ENCODE assay signal across 20 cellular contexts in the genomic region with DNA sequence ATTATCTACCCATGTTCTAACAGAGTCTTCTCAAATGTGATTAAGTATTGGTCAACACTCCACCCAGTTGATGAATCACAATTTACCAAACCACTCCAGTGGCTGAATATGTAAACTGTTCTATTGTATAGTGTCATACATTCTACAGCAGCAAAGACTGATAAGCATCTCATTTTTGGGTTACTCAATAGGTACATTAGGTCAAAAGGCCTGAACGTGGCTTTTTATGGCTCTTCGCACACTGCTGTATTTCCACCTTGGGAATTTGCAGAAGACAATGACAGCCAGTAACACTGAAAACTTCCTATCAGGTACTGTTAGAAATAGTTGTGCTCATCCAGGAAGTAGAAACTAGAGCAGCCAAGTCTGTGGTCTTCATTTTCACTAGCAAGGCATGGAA.
A peak's percentile ranks its signal among the peaks of the same experiment; 100 is the strongest.
DNase-seq lines count a peak whose midpoint lies in the region; ATAC-seq and TF ChIP-seq lines count a peak whose summit lies in the region.
"Had no signal": no experiment of that assay in that cellular context is flagged by ENCODE, and none has a peak within 500 bp of the region (broad histone marks: within the 10 kb centered on the region; RNA-seq: fewer than 3 reads in every experiment).

No MANE protein-coding gene starts in this region.

- no peak overlapping the region for H2AK5ac ChIP-seq in trophoblast cell (ENCODE audit: low read length)

- H3K27me3 Mint-ChIP-seq in WTC11 (ENCODE audit: low read depth): no peaks in the 10 kb centered on the region

- no peaks in the 10 kb centered on the region for H4K20me1 ChIP-seq in GM23248 (ENCODE audit: insufficient read depth)

- 35 to 36% methylated on average over 2 of the region's 2 CpGs for WGBS in GM23248 (ENCODE audit: low coverage in 1 of 2, low lambda C conversion rate in 2 of 2, missing lambda C conversion rate in 2 of 2), 2 experiments
- no CpG with 5 or more reads among the region's 2 CpGs for WGBS in trophoblast cell (ENCODE audit: extremely low coverage, insufficient coverage, insufficient read length)
- 75% methylated on average over 2 of the region's 2 CpGs for WGBS in suprapubic skin

- H3K4ac ChIP-seq in trophoblast cell (ENCODE audit: low read depth, low read length): no peak overlapping the region

- H3K9me3 ChIP-seq in GM23248 (ENCODE audit: low read depth) (no peaks in the 10 kb centered on the region), trophoblast cell (ENCODE audit: insufficient read depth, low read depth, low read length) (no peaks in the 10 kb centered on the region), suprapubic skin (no peaks in the 10 kb centered on the region)
- H3K9me3 ChIP-seq: adrenal gland, esophagus squamous epithelium, tibial nerve had no signal

- peak overlapping the region; percentile 51 for H3K27ac ChIP-seq in GM23248
- no peak overlapping the region for H3K27ac ChIP-seq in trophoblast cell (ENCODE audit: low read depth, low read length)
- H3K27ac ChIP-seq in suprapubic skin: no peak overlapping the region
- H3K27ac ChIP-seq: adrenal gland, coronary artery, SK-N-MC, tibial nerve had no signal

- no peak overlapping the region for H3K23ac ChIP-seq in trophoblast cell (ENCODE audit: low read length)

- H3K9ac ChIP-seq in GM23248 (no peak overlapping the region), trophoblast cell (ENCODE audit: low read length) (no peak overlapping the region)

- no peak for TF ChIP-seq POLR2A in suprapubic skin (IDR thresholded peaks at IDR 0.05)

- H3K4me1 ChIP-seq in GM23248 (ENCODE audit: insufficient read depth) (peaks cover 29% of the 10 kb centered on the region), trophoblast cell (ENCODE audit: control insufficient read depth in 1 of 2, insufficient read depth in 2 of 2, low read length in 2 of 2) (peaks cover 2 to 3% of the 10 kb centered on the region in 2 experiments), suprapubic skin (peaks cover 25% of the 10 kb centered on the region)

- DNase-seq in GM23248 (peak; percentile 74), RPMI7951 (ENCODE audit: low read depth) (peak; percentile 66), fibroblast of gingiva (ENCODE audit: low read depth) (peak; percentile 20), trophoblast cell (peak; percentile 68 to 95), WTC11 (ENCODE audit: low spot score) (no peak), suprapubic skin (ENCODE audit: low spot score in 2 of 2) (no peak), NCI-H748 (lab: John Stamatoyannopoulos, UW; ENCODE audit: unreplicated experiment) (no peak), SIG-M5 treated with dmso at 0.1 percent for 504 hours (lab: John Stamatoyannopoulos, UW; ENCODE audit: unreplicated experiment) (no peak)
- DNase-seq: activated CD4-positive, alpha-beta T cell treated with anti-CD3 and anti-CD28 coated beads, Interleukin-2, amount 50 U/mL, for 48 hours; adrenal gland; AML-193; esophagus squamous epithelium; NCI-H1092; NCI-H446 treated with DMSO at 0.1 percent for 48 hours; stimulated activated CD4-positive, alpha-beta T cell treated with anti-CD3 and anti-CD28 coated beads, Interleukin-4, amount 100 ng/mL, for 24 hours had no signal

- H2AFZ ChIP-seq in GM23248 (no peak overlapping the region), trophoblast cell (ENCODE audit: insufficient read depth, low read length, poor library complexity) (no peak overlapping the region)

- no peak overlapping the region for H4K8ac ChIP-seq in trophoblast cell (ENCODE audit: low read depth, low read length)

- no peaks in the 10 kb centered on the region for H3K36me3 Mint-ChIP-seq in WTC11

- H3K79me2 ChIP-seq in GM23248 (ENCODE audit: insufficient read depth) (no peaks in the 10 kb centered on the region), trophoblast cell (ENCODE audit: control insufficient read depth, insufficient read depth, low read length, poor library complexity) (no peaks in the 10 kb centered on the region)

- in situ Hi-C loops in GM23248 (cut with MboI): no loop called here

- CTCF ChIA-PET in WTC11 (lab: Charles Lee): interaction anchor here (0.7 kb wide), 1 partner anchor 130 kb away, joined by 4 read pairs; no protein-coding TSS in a partner anchor

- no peak overlapping the region for H2BK12ac ChIP-seq in trophoblast cell (ENCODE audit: low read length)

- H2BK120ac ChIP-seq in trophoblast cell (ENCODE audit: insufficient read depth, low read length, poor library complexity): no peak overlapping the region

- no peaks in the 10 kb centered on the region for H3K9me2 ChIP-seq in GM23248 (ENCODE audit: insufficient read depth)

- no peaks in the 10 kb centered on the region for H3K79me1 ChIP-seq in trophoblast cell (ENCODE audit: low read length)

- H2BK5ac ChIP-seq in trophoblast cell (ENCODE audit: low read depth, low read length, poor library complexity): no peak overlapping the region

- TF ChIP-seq EP300 in suprapubic skin (IDR thresholded peaks at IDR 0.05): no peak

- H3K4me3 ChIP-seq in GM23248 (no peak overlapping the region), trophoblast cell (ENCODE audit: low read depth, low read length) (no peak overlapping the region), suprapubic skin (no peak overlapping the region)
- H3K4me3 ChIP-seq: adrenal gland, coronary artery, esophagus squamous epithelium, SK-N-MC, tibial nerve had no signal

- H3K4me2 ChIP-seq in GM23248 (ENCODE audit: unreplicated experiment) (peak overlapping the region; percentile 9), trophoblast cell (ENCODE audit: low read length) (no peak overlapping the region)

- H3K36me3 ChIP-seq in GM23248 (ENCODE audit: low read depth) (no peaks in the 10 kb centered on the region), trophoblast cell (ENCODE audit: control insufficient read depth in 1 of 2, insufficient read depth in 2 of 2, low read length in 2 of 2) (no peaks in the 10 kb centered on the region), suprapubic skin (peaks cover 6% of the 10 kb centered on the region)
- H3K36me3 ChIP-seq: adrenal gland, esophagus squamous epithelium, tibial nerve had no signal

- ATAC-seq in WTC11: no peak
- ATAC-seq: sciatic nerve had no signal

- TF ChIP-seq CTCF in WTC11 (IDR thresholded peaks at IDR 0.05): no peak
- TF ChIP-seq CTCF in suprapubic skin (IDR thresholded peaks at IDR 0.05): no peak

- no peak overlapping the region for H4K91ac ChIP-seq in trophoblast cell (ENCODE audit: low read depth, low read length)

- no peaks in the 10 kb centered on the region for H3K27me3 ChIP-seq in GM23248 (replicated peaks; ENCODE audit: insufficient read depth)
- no peaks in the 10 kb centered on the region for H3K27me3 ChIP-seq in trophoblast cell (ENCODE audit: insufficient read depth, low read length)
- H3K27me3 ChIP-seq in suprapubic skin: no peaks in the 10 kb centered on the region
- H3K27me3 ChIP-seq: adrenal gland, esophagus squamous epithelium, tibial nerve had no signal

- no peak overlapping the region for H3K4me3 Mint-ChIP-seq in WTC11
- H3K4me3 Mint-ChIP-seq: nephron had no signal

- no peak overlapping the region for H3K14ac ChIP-seq in trophoblast cell (ENCODE audit: low read length)

- peaks cover 85% of the 10 kb centered on the region for H3K4me1 Mint-ChIP-seq in WTC11

- POLR2A ChIA-PET in WTC11 (lab: Charles Lee): no interaction called here

- H3K18ac ChIP-seq in trophoblast cell (ENCODE audit: low read length): no peak overlapping the region

- H3K27ac Mint-ChIP-seq in WTC11: no peak overlapping the region

- no peaks in the 10 kb centered on the region for H3K9me3 Mint-ChIP-seq in WTC11
- H3K9me3 Mint-ChIP-seq: nephron had no signal

- peaks cover 23% of the 10 kb centered on the region for H3F3A ChIP-seq in GM23248 (ENCODE audit: insufficient read depth)

- no peak overlapping the region for H4K12ac ChIP-seq in trophoblast cell (ENCODE audit: low read depth, low read length)

TF ChIP-seq in WTC11, 78 proteins besides CTCF, POLR2A, EP300 and RAD21:
- TF ChIP-seq TP53 (CRISPR knock-in tag; IDR thresholded peaks at IDR 0.05) (no peak), ZBTB21 (CRISPR knock-in tag; IDR thresholded peaks at IDR 0.05; ENCODE audit: borderline replicate concordance) (no peak), FOXJ3 (CRISPR knock-in tag; IDR thresholded peaks at IDR 0.05; ENCODE audit: borderline replicate concordance) (no peak), ETV6 (CRISPR knock-in tag; IDR thresholded peaks at IDR 0.05) (no peak), GRHL2 (CRISPR knock-in tag; IDR thresholded peaks at IDR 0.05; ENCODE audit: insufficient replicate concordance, severe bottlenecking) (no peak), GABPB1 (CRISPR knock-in tag; IDR thresholded peaks at IDR 0.05) (no peak), MXD4 (CRISPR knock-in tag; IDR thresholded peaks at IDR 0.05; ENCODE audit: borderline replicate concordance) (no peak), ZNF263 (CRISPR knock-in tag; IDR thresholded peaks at IDR 0.05; ENCODE audit: low read depth) (no peak), CREB1 (CRISPR knock-in tag; IDR thresholded peaks at IDR 0.05) (no peak), TEAD1 (CRISPR knock-in tag; IDR thresholded peaks at IDR 0.05) (no peak), FOXP1 (CRISPR knock-in tag; IDR thresholded peaks at IDR 0.05; ENCODE audit: borderline replicate concordance) (no peak), CREM (CRISPR knock-in tag; IDR thresholded peaks at IDR 0.05) (no peak), ZNF423 (CRISPR knock-in tag; IDR thresholded peaks at IDR 0.05) (no peak)
- TF ChIP-seq, protein P1, sequence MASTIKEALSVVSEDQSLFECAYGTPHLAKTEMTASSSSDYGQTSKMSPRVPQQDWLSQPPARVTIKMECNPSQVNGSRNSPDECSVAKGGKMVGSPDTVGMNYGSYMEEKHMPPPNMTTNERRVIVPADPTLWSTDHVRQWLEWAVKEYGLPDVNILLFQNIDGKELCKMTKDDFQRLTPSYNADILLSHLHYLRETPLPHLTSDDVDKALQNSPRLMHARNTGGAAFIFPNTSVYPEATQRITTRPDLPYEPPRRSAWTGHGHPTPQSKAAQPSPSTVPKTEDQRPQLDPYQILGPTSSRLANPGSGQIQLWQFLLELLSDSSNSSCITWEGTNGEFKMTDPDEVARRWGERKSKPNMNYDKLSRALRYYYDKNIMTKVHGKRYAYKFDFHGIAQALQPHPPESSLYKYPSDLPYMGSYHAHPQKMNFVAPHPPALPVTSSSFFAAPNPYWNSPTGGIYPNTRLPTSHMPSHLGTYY (CRISPR knock-in tag; IDR thresholded peaks at IDR 0.05): no peak
- TF ChIP-seq, protein P2, sequence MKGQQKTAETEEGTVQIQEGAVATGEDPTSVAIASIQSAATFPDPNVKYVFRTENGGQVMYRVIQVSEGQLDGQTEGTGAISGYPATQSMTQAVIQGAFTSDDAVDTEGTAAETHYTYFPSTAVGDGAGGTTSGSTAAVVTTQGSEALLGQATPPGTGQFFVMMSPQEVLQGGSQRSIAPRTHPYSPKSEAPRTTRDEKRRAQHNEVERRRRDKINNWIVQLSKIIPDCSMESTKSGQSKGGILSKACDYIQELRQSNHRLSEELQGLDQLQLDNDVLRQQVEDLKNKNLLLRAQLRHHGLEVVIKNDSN (CRISPR knock-in tag; IDR thresholded peaks at IDR 0.05): no peak

Comparison
In these comparisons a context has a peak if more than half of its experiments do, and no peak if none do; other contexts are left out.
1. DNase-seq: peak in GM23248 (single experiment), RPMI7951 (single experiment), fibroblast of gingiva (single experiment) and trophoblast cell (2 of 2); none in WTC11 (single experiment), suprapubic skin (0 of 2), NCI-H748 (single experiment) and SIG-M5 treated with dmso at 0.1 percent for 504 hours (single experiment).